9 cellular contexts compared by ENCODE assay signal in genomic region chr19:36837525-36837901, GRCh38. TPM values are rescaled to one million over a fixed set of nuclear protein-coding genes. Genes with fewer than 3 reads are reported as not detected.
A peak's percentile ranks its signal among the peaks of the same experiment; 100 is the strongest.
DNase-seq lines count a peak whose midpoint lies in the region; ATAC-seq and TF ChIP-seq lines count a peak whose summit lies in the region.
"Had no signal": no experiment of that assay in that cellular context is flagged by ENCODE, and none has a peak within 500 bp of the region (broad histone marks: within the 10 kb centered on the region; RNA-seq: fewer than 3 reads in every experiment).

No MANE protein-coding gene starts in this region.

- H3K4me3 Mint-ChIP-seq in chondrocyte (ENCODE audit: unreplicated experiment): no peak overlapping the region

- H3K4me1 ChIP-seq in effector memory CD4-positive, alpha-beta T cell (ENCODE audit: control insufficient read depth, insufficient read depth, low read length, poor library complexity, severe bottlenecking): peaks cover 4% of the 10 kb centered on the region
- H3K4me1 ChIP-seq in mucosa of rectum (ENCODE audit: control insufficient read depth in 2 of 2, insufficient read depth in 2 of 2, low read length in 2 of 2): peaks cover 11 to 13% of the 10 kb centered on the region in 2 donors

- H3K27me3 Mint-ChIP-seq in chondrocyte (ENCODE audit: low read depth): no peaks in the 10 kb centered on the region

- H3K27ac Mint-ChIP-seq in chondrocyte (ENCODE audit: unreplicated experiment): no peak overlapping the region

- CTCF ChIA-PET in AG04450 (lab: Charles Lee): no interaction called here

- ATAC-seq in HG03342 (IDR thresholded peaks at IDR 0.05; ENCODE audit: unreplicated experiment) (peak; percentile 4), HG02970 (IDR thresholded peaks at IDR 0.05; ENCODE audit: low FRiP score, unreplicated experiment) (no peak)

- peak overlapping the region; percentile 77 to 91 for H3K9ac ChIP-seq in mucosa of rectum (ENCODE audit: low read depth in 1 of 2, low read length in 2 of 2)

- H3K9me3 Mint-ChIP-seq in chondrocyte (ENCODE audit: low read depth): peaks cover 33% of the 10 kb centered on the region

- peak overlapping the region; percentile 80 for H3K4me3 ChIP-seq in AG04450 (ENCODE audit: low read depth, low read length)
- peak overlapping the region; percentile 78 for H3K4me3 ChIP-seq in effector memory CD4-positive, alpha-beta T cell (ENCODE audit: insufficient read depth, low read depth, low read length, poor library complexity, severe bottlenecking)
- H3K4me3 ChIP-seq in mucosa of rectum (ENCODE audit: low read length in 2 of 2): peak overlapping the region; percentile 84 to 96

- no peak for DNase-seq in AG04450 (ENCODE audit: low read depth, low spot score)
- DNase-seq in effector memory CD4-positive, alpha-beta T cell: no peak
- no peak for DNase-seq in ecto neural progenitor cell (ENCODE audit: low spot score)
- no peak for DNase-seq in chondrocyte (ENCODE audit: low spot score)
- DNase-seq in activated T-cell treated with anti-CD3 and anti-CD28 coated beads, Interleukin-2, amount 50 U/mL, for 48 hours: no peak
- DNase-seq: Karpas-422 had no signal

- peaks cover 8% of the 10 kb centered on the region for H3K4me1 Mint-ChIP-seq in chondrocyte (ENCODE audit: low read depth)

- H3K27me3 ChIP-seq in AG04450 (ENCODE audit: control insufficient read depth, insufficient read depth, low read length) (no peaks in the 10 kb centered on the region), mucosa of rectum (ENCODE audit: control insufficient read depth in 2 of 2, insufficient read depth in 2 of 2, low read length in 2 of 2) (no peaks in the 10 kb centered on the region)
- H3K27me3 ChIP-seq in effector memory CD4-positive, alpha-beta T cell (replicated peaks; ENCODE audit: control insufficient read depth, insufficient read depth, low read length, poor library complexity, severe bottlenecking): no peaks in the 10 kb centered on the region

- TF ChIP-seq CTCF in AG04450 (IDR thresholded peaks at IDR 0.05; ENCODE audit: low read depth, low read length) (no peak), chondrocyte (IDR thresholded peaks at IDR 0.05) (no peak)

- peaks cover 27% of the 10 kb centered on the region for H3K36me3 Mint-ChIP-seq in chondrocyte (ENCODE audit: low read depth)

- H3K9me3 ChIP-seq in AG04450 (ENCODE audit: control insufficient read depth, insufficient read depth, low read length): peaks cover 30% of the 10 kb centered on the region
- H3K9me3 ChIP-seq in effector memory CD4-positive, alpha-beta T cell (ENCODE audit: control insufficient read depth, low read length): peaks cover 1% of the 10 kb centered on the region
- peaks cover 10 to 24% of the 10 kb centered on the region in 2 donors for H3K9me3 ChIP-seq in mucosa of rectum (ENCODE audit: control insufficient read depth in 2 of 2, low read length in 2 of 2)

- POLR2A ChIA-PET in AG04450 (lab: Yijun Ruan, JAX): interaction anchor here (0.7 to 2.4 kb wide), 4 partner anchors 12 to 623 kb away, joined by 3 to 29 read pairs (median 6); partner anchors contain the start of genes ZNF146, ZNF345 and ZNF565

- peaks cover 14% of the 10 kb centered on the region for H3K36me3 ChIP-seq in effector memory CD4-positive, alpha-beta T cell (ENCODE audit: control insufficient read depth, insufficient read depth, low read length)
- peaks cover 6 to 11% of the 10 kb centered on the region in 2 donors for H3K36me3 ChIP-seq in mucosa of rectum (ENCODE audit: control insufficient read depth in 2 of 2, insufficient read depth in 2 of 2, low read length in 2 of 2)

- H3K27ac ChIP-seq in AG04450 (ENCODE audit: low read depth, low read length): peak overlapping the region; percentile 80
- H3K27ac ChIP-seq in effector memory CD4-positive, alpha-beta T cell (ENCODE audit: insufficient read depth, low read length, poor library complexity, severe bottlenecking): peak overlapping the region; percentile 76
- peak overlapping the region; percentile 84 to 95 for H3K27ac ChIP-seq in mucosa of rectum (ENCODE audit: low read depth in 2 of 2, low read length in 2 of 2)

RNA-seq across cellular contexts. Expression of gene ZNF790, which starts 0.7 kb away (rescaled TPM):
- 2.6 and 4.1 TPM in 2 replicates for polyA plus RNA-seq in AG04450 (2011; rRNA removed)
- polyA minus RNA-seq in AG04450 (2011; rRNA and poly(A)+ RNA removed): 3.7 and 3.9 TPM in 2 replicates
- 8.1 to 10.2 TPM (median 8.1 TPM) in 3 replicates for total RNA-seq in chondrocyte

RNA-seq across cellular contexts. Expression of gene ZNF345, which starts 13.2 kb away (rescaled TPM):
- polyA plus RNA-seq in AG04450 (2011; rRNA removed): 2.3 and 2.6 TPM in 2 replicates
- polyA minus RNA-seq in AG04450 (2011; rRNA and poly(A)+ RNA removed): 2.1 and 3.5 TPM in 2 replicates
- 3.3 to 6.6 TPM (median 4.7 TPM) in 3 replicates for total RNA-seq in chondrocyte
